ENCODE assay signal across 17 cellular contexts in genomic region chr11:45671246-45672171, GRCh38. TPM values are rescaled to one million over a fixed set of nuclear protein-coding genes. Genes with fewer than 3 reads are reported as not detected.
DNase-seq lines count a peak whose midpoint lies in the region; ATAC-seq, FAIRE-seq and TF ChIP-seq lines count a peak whose summit lies in the region.
"Had no signal": no experiment of that assay in that cellular context is flagged by ENCODE, and none has a peak within 500 bp of the region (broad histone marks: within the 10 kb centered on the region; RNA-seq: fewer than 3 reads in every experiment).

No MANE protein-coding gene starts in this region.

- no peaks in the 10 kb centered on the region for H3K79me2 ChIP-seq in K562 (ENCODE audit: control insufficient read depth, insufficient read depth, low read length)

- H3K9me1 ChIP-seq in K562 (ENCODE audit: control insufficient read depth, insufficient read depth, low read length), result no peaks in the 10 kb centered on the region

- no peak overlapping the region for H3K4me2 ChIP-seq in K562 (ENCODE audit: insufficient read depth, low read length)

- TF ChIP-seq POLR2A in K562 (conservative IDR thresholded peaks at IDR 0.05) (no peak), stomach (IDR thresholded peaks at IDR 0.05) (no peak)

- no peak overlapping the region for H3K27ac ChIP-seq in K562 (ENCODE audit: extremely low read depth, low read depth, low read length)
- no peak overlapping the region for H3K27ac ChIP-seq in upper lobe of right lung
- H3K27ac ChIP-seq in stomach, result no peak overlapping the region
- H3K27ac ChIP-seq: prostate gland had no signal

- in situ Hi-C loops in K562 (cut with MboI), result no loop called here

- H3K4me3 ChIP-seq in K562, result no peak overlapping the region
- H3K4me3 ChIP-seq in upper lobe of right lung, result no peak overlapping the region
- H3K4me3 ChIP-seq in stomach, result no peak overlapping the region
- H3K4me3 ChIP-seq: prostate gland had no signal

- TF ChIP-seq CTCF in K562 (IDR thresholded peaks at IDR 0.05 in 2 of 3, conservative IDR thresholded peaks at IDR 0.05 in 1 of 3; ENCODE audit: insufficient read depth in 2 of 3, low read depth in 1 of 3, low read length in 3 of 3) (peak in 2 of 3 experiments; percentile 8 to 14; a peak in 2 of 6 replicates), upper lobe of right lung (IDR thresholded peaks at IDR 0.05) (no peak), stomach (IDR thresholded peaks at IDR 0.05) (no peak)

- CTCF ChIA-PET in K562 (lab: Yijun Ruan, JAX; ENCODE audit: low intra/inter-chr PET ratio), result no interaction called here

- no peaks in the 10 kb centered on the region for H4K20me1 ChIP-seq in K562 (replicated peaks; ENCODE audit: control insufficient read depth, insufficient read depth, low read length)

- H3K36me3 ChIP-seq in K562 (ENCODE audit: control insufficient read depth, insufficient read depth, low read length), result no peaks in the 10 kb centered on the region
- no peaks in the 10 kb centered on the region for H3K36me3 ChIP-seq in upper lobe of right lung
- no peaks in the 10 kb centered on the region for H3K36me3 ChIP-seq in stomach
- H3K36me3 ChIP-seq: prostate gland had no signal

- peak; percentile 21; the same call in 1 of the 3 replicates for ATAC-seq in K562
- ATAC-seq in upper lobe of right lung, result peak; percentile 5

- DNase-seq in NCI-H2196 (lab: John Stamatoyannopoulos, UW; ENCODE audit: unreplicated experiment) (peak; percentile 26), NCI-H2196 treated with DMSO at 0.1 percent for 48 hours (lab: John Stamatoyannopoulos, UW; ENCODE audit: unreplicated experiment) (no peak), K562 (ENCODE audit: extremely low read depth in 1 of 4, low spot score in 3 of 4) (no peak), midbrain (lab: John Stamatoyannopoulos, UW) (peak; percentile 89), upper lobe of right lung (no peak), NCI-H187 (lab: John Stamatoyannopoulos, UW) (no peak), stomach (no peak), NCI-H510A treated with DMSO at 0.1 percent for 48 hours (lab: John Stamatoyannopoulos, UW) (no peak)
- DNase-seq: activated CD4-positive, alpha-beta T cell treated with anti-CD3 and anti-CD28 coated beads for 4 hours; CD8-positive, alpha-beta memory T cell; cerebellar nuclear complex; GDM1; kidney glomerular epithelial cell; NCI-H1930; NCI-H526 treated with DMSO at 0.1 percent for 48 hours had no signal

- H2AFZ ChIP-seq in K562 (ENCODE audit: low read depth, low read length), result no peak overlapping the region

- H3K4me1 ChIP-seq in K562 (replicated peaks in 1 of 2; ENCODE audit: control insufficient read depth in 2 of 2, insufficient read depth in 2 of 2, low read length in 2 of 2) (no peaks in the 10 kb centered on the region), upper lobe of right lung (no peaks in the 10 kb centered on the region), stomach (no peaks in the 10 kb centered on the region)
- H3K4me1 ChIP-seq: prostate gland had no signal

- no peak overlapping the region for H3K9ac ChIP-seq in K562 (ENCODE audit: insufficient read depth in 1 of 2, low read depth in 2 of 2, low read length in 2 of 2)

- TF ChIP-seq RAD21 in K562 (CRISPR knock-in tag; conservative IDR thresholded peaks at IDR 0.05 in 1 of 2, IDR thresholded peaks at IDR 0.05 in 1 of 2), result 0 out of 4 replicates have a peak, but pooled peaks of 1 of the 2 experiments have one; percentile 15

- TF ChIP-seq EP300 in K562 (IDR thresholded peaks at IDR 0.05; ENCODE audit: low read length), result no peak
- TF ChIP-seq EP300 in stomach (IDR thresholded peaks at IDR 0.05), result no peak

- no TSS peak for BruUV-seq in K562 (replicated peaks; lab: Mats Ljungman, UMichigan)

- peaks cover 11 to 31% of the 10 kb centered on the region in 2 experiments for H3K27me3 ChIP-seq in K562 (ENCODE audit: control insufficient read depth in 2 of 2, insufficient read depth in 2 of 2, low read length in 2 of 2)
- peaks cover 8% of the 10 kb centered on the region for H3K27me3 ChIP-seq in upper lobe of right lung
- H3K27me3 ChIP-seq in stomach, result peaks cover 0 to 10% (median 0%) of the 10 kb centered on the region in 3 donors

- POLR2A ChIA-PET in K562 (lab: Yijun Ruan, JAX), result no interaction called here

- 4% methylated on average over 12 of the region's 12 CpGs for WGBS in K562 (ENCODE audit: insufficient coverage, low coverage, missing lambda C conversion rate)
- 66 to 75% (median 71%) methylated on average over 11 to 12 of the region's 12 CpGs for WGBS in stomach, 5 donors

- no peak for FAIRE-seq in K562 (lab: Jason Lieb, UNC)
- FAIRE-seq: endothelial cell of umbilical vein had no signal

- H3K9me3 ChIP-seq in K562 (replicated peaks; ENCODE audit: control insufficient read depth, insufficient read depth, low read depth, low read length), result no peaks in the 10 kb centered on the region
- H3K9me3 ChIP-seq in upper lobe of right lung, result no peaks in the 10 kb centered on the region
- H3K9me3 ChIP-seq in stomach, result no peaks in the 10 kb centered on the region
- H3K9me3 ChIP-seq: prostate gland had no signal

- intact Hi-C loops in K562 (cut with micrococcal nuclease) (no loop called here), upper lobe of right lung (cut with DNase I) (no loop called here), stomach (cut with DNase I; ENCODE audit: low total_unique reads) (no loop called here)

TF ChIP-seq in K562, 482 proteins besides CTCF, POLR2A, EP300 and RAD21:
- TF ChIP-seq TGIF2 (CRISPR knock-in tag; IDR thresholded peaks at IDR 0.05) (no peak), ZNF263 (CRISPR knock-in tag; IDR thresholded peaks at IDR 0.05; ENCODE audit: borderline replicate concordance) (peak; percentile 38; the same call in 1 of the 2 replicates)

RNA-seq across cellular contexts. Expression of gene CHST1, which starts 6.1 kb away (rescaled TPM):
- not detected in 2 replicates for total RNA-seq in K562 (2011; cell fraction: chromatin; rRNA removed; ENCODE audit: low replicate concordance)
- not detected in 2 replicates for total RNA-seq in K562 (2011; cell fraction: nucleolus; rRNA removed)
- not detected in 2 replicates for total RNA-seq in K562 (2011; cell fraction: nucleoplasm; rRNA removed)
- total RNA-seq in K562 (2014; rRNA removed) (not detected in 2 replicates), K562 (2014; rRNA removed; fragmentation: Illumina TruSeq; extraction: Trizol) (not detected in 2 replicates), K562 (2015; rRNA removed; fragmentation: Illumina TruSeq; extraction: Trizol) (0.18 TPM in 1 of 2 replicates, not detected in the other), K562 (2021) (0.18 TPM in 1 of 2 replicates, not detected in the other), upper lobe of right lung (4.9 TPM), stomach (1 to 10 TPM in 2 of 5 donors, under 1 TPM in 1, not detected in 2; 0.37 to 4.9 (median 1.7) TPM)
- polyA plus RNA-seq in K562 (2011; rRNA removed) (0.04 TPM in 1 of 2 replicates, not detected in the other), K562 (2014; fragmentation: Illumina TruSeq; extraction: Trizol) (not detected in 2 replicates), K562 (2014; fragmentation: Nextera tagmentation; extraction: Ambion mirVana) (under 1 TPM; 0.14 to 0.32 TPM), K562 (2014; rRNA removed) (0.08 TPM in 1 of 2 replicates, not detected in the other), stomach (1 to 10 TPM in 2 of 3 donors, under 1 TPM in 1; 0.65 to 2.4 (median 1.7) TPM)
- not detected in 2 replicates for polyA plus RNA-seq in K562 (2011; cell fraction: cytosol; rRNA removed)
- 0.17 TPM in 1 of 2 replicates, not detected in the other for polyA plus RNA-seq in K562 (2011; cell fraction: nucleus; rRNA removed)
- 0.04 and 0.08 TPM in 2 replicates for polyA plus RNA-seq in K562 (2012)
- polyA minus RNA-seq in K562 (2011; rRNA and poly(A)+ RNA removed), result not detected in 2 replicates
- not detected in 2 replicates for polyA minus RNA-seq in K562 (2011; cell fraction: cytosol; rRNA and poly(A)+ RNA removed)
- polyA minus RNA-seq in K562 (2011; cell fraction: nucleus; rRNA and poly(A)+ RNA removed), result not detected in 2 replicates
- polyA plus RNA-seq: CD8-positive, alpha-beta memory T cell had no signal

Comparison
In these comparisons a context has a peak if more than half of its experiments do, and no peak if none do; other contexts are left out.
1. DNase-seq: peak in NCI-H2196 (single experiment) and midbrain (single experiment); none in NCI-H2196 treated with DMSO at 0.1 percent for 48 hours (single experiment), K562 (0 of 4), upper lobe of right lung (single experiment), NCI-H187 (0 of 2), stomach (single experiment) and NCI-H510A treated with DMSO at 0.1 percent for 48 hours (single experiment).
2. CTCF ChIP-seq: peak in K562 (2 of 3); none in upper lobe of right lung (single experiment) and stomach (0 of 7).